ENCODE assay signal across 14 cellular contexts in genomic region chr17:27492470-27492869, GRCh38. TPM values are rescaled to one million over a fixed set of nuclear protein-coding genes. Genes with fewer than 3 reads are reported as not detected.
DNase-seq lines count a peak whose midpoint lies in the region; ATAC-seq, FAIRE-seq and TF ChIP-seq lines count a peak whose summit lies in the region.
"Had no signal": no experiment of that assay in that cellular context is flagged by ENCODE, and none has a peak within 500 bp of the region (broad histone marks: within the 10 kb centered on the region; RNA-seq: fewer than 3 reads in every experiment).

No MANE protein-coding gene starts in this region.

- no CpG with 5 or more reads among the region's 3 CpGs for WGBS in H9 (ENCODE audit: extremely low coverage, insufficient read length, low lambda C conversion rate)
- WGBS in K562 (ENCODE audit: insufficient coverage, low coverage, missing lambda C conversion rate), result 68% methylated on average over 3 of the region's 3 CpGs

- TF ChIP-seq CTCF in H9 (conservative IDR thresholded peaks at IDR 0.05) (no peak), K562 (IDR thresholded peaks at IDR 0.05 in 2 of 3, conservative IDR thresholded peaks at IDR 0.05 in 1 of 3; ENCODE audit: insufficient read depth in 2 of 3, low read depth in 1 of 3, low read length in 3 of 3) (no peak)

- no peak overlapping the region for H3T11ph ChIP-seq in H9 (ENCODE audit: low read length)

- POLR2A ChIA-PET in K562 (lab: Yijun Ruan, JAX), result interaction anchor here (0.6 to 2.1 kb wide), 5 partner anchors 9 to 600 kb away, joined by 3 to 6 read pairs (median 3); no protein-coding TSS in a partner anchor

- no peak overlapping the region for H2BK15ac ChIP-seq in H9 (ENCODE audit: low read depth, low read length)

- H2BK12ac ChIP-seq in H9 (ENCODE audit: insufficient read length, low read depth, low read length), result no peak overlapping the region

- H4K8ac ChIP-seq in H9 (replicated peaks; ENCODE audit: insufficient read length, low read depth, low read length), result no peak overlapping the region

- CTCF ChIA-PET in K562 (lab: Yijun Ruan, JAX; ENCODE audit: low intra/inter-chr PET ratio), result no interaction called here

- H3K27ac ChIP-seq in H9 (ENCODE audit: insufficient read length, low read depth, low read length), result no peak overlapping the region
- peak overlapping the region; percentile 78 for H3K27ac ChIP-seq in K562 (ENCODE audit: extremely low read depth, low read depth, low read length)

- no peak overlapping the region for H4K5ac ChIP-seq in H9 (ENCODE audit: insufficient read length, low read depth, low read length)

- no peak overlapping the region for H2BK20ac ChIP-seq in H9 (ENCODE audit: low read depth, low read length, poor library complexity, severe bottlenecking)

- no peak for TF ChIP-seq EP300 in K562 (IDR thresholded peaks at IDR 0.05; ENCODE audit: low read length)

- peaks cover 7 to 9% (median 9%) of the 10 kb centered on the region in 3 experiments; a peak in 6 of 7 replicates for H3K36me3 Mint-ChIP-seq in H9 (ENCODE audit: insufficient read depth in 1 of 3, low read depth in 3 of 3)
- peaks cover 7% of the 10 kb centered on the region for H3K36me3 Mint-ChIP-seq in stimulated activated effector memory CD8-positive, alpha-beta T cell treated with anti-CD3 and anti-CD28 coated beads, Interleukin-12 subunit alpha, Interleukin-12 subunit beta, amount 100 ng/mL, for 72 hours

- H4K20me1 ChIP-seq in H9 (ENCODE audit: control insufficient read depth, insufficient read depth, insufficient read length), result no peaks in the 10 kb centered on the region
- H4K20me1 ChIP-seq in K562 (replicated peaks; ENCODE audit: control insufficient read depth, insufficient read depth, low read length), result no peaks in the 10 kb centered on the region; the same call in 1 of the 2 replicates

- no peak for ATAC-seq in K562
- no peak for ATAC-seq in stimulated activated effector memory CD8-positive, alpha-beta T cell treated with anti-CD3 and anti-CD28 coated beads, Interleukin-12 subunit alpha, Interleukin-12 subunit beta, amount 100 ng/mL, for 72 hours
- no peak for ATAC-seq in HG03108 (IDR thresholded peaks at IDR 0.05; ENCODE audit: unreplicated experiment)
- ATAC-seq in HG03378 (IDR thresholded peaks at IDR 0.05; ENCODE audit: unreplicated experiment), result no peak
- ATAC-seq in HG02588 (IDR thresholded peaks at IDR 0.05; ENCODE audit: unreplicated experiment), result no peak
- ATAC-seq: HepG2 had no signal

- DNase-seq in H9, result no peak
- no peak for DNase-seq in K562 (ENCODE audit: extremely low read depth in 1 of 4, low spot score in 3 of 4)
- DNase-seq in kidney tubule cell (ENCODE audit: low spot score), result peak; percentile 16
- no peak for DNase-seq in stimulated activated effector memory CD8-positive, alpha-beta T cell treated with anti-CD3 and anti-CD28 coated beads, Interleukin-12 subunit alpha, Interleukin-12 subunit beta, amount 100 ng/mL, for 72 hours (ENCODE audit: low spot score in 2 of 2)
- DNase-seq: GOT3, Kasumi-1, NCI-H1930, NCI-H446 treated with DMSO at 0.1 percent for 48 hours, SHP77 had no signal

- H3K56ac ChIP-seq in H9 (ENCODE audit: insufficient read length, low read depth, low read length), result no peak overlapping the region

- no peak overlapping the region for H2BK5ac ChIP-seq in H9 (ENCODE audit: insufficient read length, low read length)

- H3K9me3 ChIP-seq in H9 (ENCODE audit: control insufficient read depth, low read depth, low read length) (no peaks in the 10 kb centered on the region), K562 (replicated peaks; ENCODE audit: control insufficient read depth, insufficient read depth, low read depth, low read length) (0 out of 2 replicates have a peak, but pooled peaks cover 3% of the 10 kb centered on the region)

- H3K27me3 ChIP-seq in H9 (ENCODE audit: insufficient read depth, low read length), result no peaks in the 10 kb centered on the region
- no peaks in the 10 kb centered on the region for H3K27me3 ChIP-seq in K562 (ENCODE audit: control insufficient read depth in 2 of 2, insufficient read depth in 2 of 2, low read length in 2 of 2)

- peaks cover 4% of the 10 kb centered on the region for H3K23me2 ChIP-seq in H9 (ENCODE audit: insufficient read length, low read depth, low read length, poor library complexity, severe bottlenecking)

- H3K9ac ChIP-seq in H9 (ENCODE audit: extremely low read depth, insufficient read length, low read length) (no peak overlapping the region), K562 (ENCODE audit: insufficient read depth in 1 of 2, low read depth in 2 of 2, low read length in 2 of 2) (peak overlapping the region; percentile 46 to 89; a peak in 2 of 4 replicates)

- no peaks in the 10 kb centered on the region for H3K9me3 Mint-ChIP-seq in H9
- H3K9me3 Mint-ChIP-seq in stimulated activated effector memory CD8-positive, alpha-beta T cell treated with anti-CD3 and anti-CD28 coated beads, Interleukin-12 subunit alpha, Interleukin-12 subunit beta, amount 100 ng/mL, for 72 hours, result no peaks in the 10 kb centered on the region

- in situ Hi-C loops in K562 (cut with MboI), result no loop called here

- H3K27me3 Mint-ChIP-seq in H9 (ENCODE audit: low read depth), result no peaks in the 10 kb centered on the region

- intact Hi-C loops in K562 (cut with micrococcal nuclease), result loop anchor here (1.0 to 10.0 kb wide), 3 partner anchors 18 to 82 kb away; partner anchors contain the start of gene KSR1

- no peak overlapping the region for H2AFZ ChIP-seq in H9 (ENCODE audit: low read length)
- no peak overlapping the region for H2AFZ ChIP-seq in K562 (ENCODE audit: low read depth, low read length)

- peaks cover 84 to 86% of the 10 kb centered on the region in 2 experiments for H3K4me1 Mint-ChIP-seq in H9
- H3K4me1 Mint-ChIP-seq in stimulated activated effector memory CD8-positive, alpha-beta T cell treated with anti-CD3 and anti-CD28 coated beads, Interleukin-12 subunit alpha, Interleukin-12 subunit beta, amount 100 ng/mL, for 72 hours, result peaks cover 40% of the 10 kb centered on the region

- no peaks in the 10 kb centered on the region for H3K9me1 ChIP-seq in K562 (ENCODE audit: control insufficient read depth, insufficient read depth, low read length)

- H2AK5ac ChIP-seq in H9 (ENCODE audit: insufficient read length, low read length), result no peak overlapping the region

- peaks cover 8% of the 10 kb centered on the region for H3K79me1 ChIP-seq in H9 (ENCODE audit: insufficient read depth, low read depth, low read length, poor library complexity, severe bottlenecking)

- TF ChIP-seq RAD21 in K562 (CRISPR knock-in tag; conservative IDR thresholded peaks at IDR 0.05 in 1 of 2, IDR thresholded peaks at IDR 0.05 in 1 of 2), result no peak

- H3K4me1 ChIP-seq in H9 (ENCODE audit: insufficient read depth, low read length) (peaks cover 33% of the 10 kb centered on the region; the same call in 1 of the 2 replicates), K562 (replicated peaks in 1 of 2; ENCODE audit: control insufficient read depth in 2 of 2, insufficient read depth in 2 of 2, low read length in 2 of 2) (peaks cover 40 to 58% of the 10 kb centered on the region in 2 experiments)

- no peak overlapping the region for H3K4me3 ChIP-seq in K562

- H2BK120ac ChIP-seq in H9 (ENCODE audit: low read depth, low read length, poor library complexity, severe bottlenecking), result no peak overlapping the region

- no peak for TF ChIP-seq POLR2A in K562 (conservative IDR thresholded peaks at IDR 0.05)

- no peak overlapping the region for H3K14ac ChIP-seq in H9 (ENCODE audit: insufficient read depth, low read length)

- H3K79me2 ChIP-seq in H9 (ENCODE audit: insufficient read depth, low read length) (peaks cover 1% of the 10 kb centered on the region; the same call in 1 of the 2 replicates), K562 (ENCODE audit: control insufficient read depth, insufficient read depth, low read length) (peaks cover 83% of the 10 kb centered on the region)

- no peak overlapping the region for H3K4ac ChIP-seq in H9 (ENCODE audit: low read depth, low read length)

- FAIRE-seq in K562 (lab: Jason Lieb, UNC), result no peak
- FAIRE-seq: HepG2, RCC 7860 had no signal

- H3K27ac Mint-ChIP-seq in H9, result peak overlapping the region; percentile 53 to 83 (median 71); a peak in 4 of 7 replicates
- H3K27ac Mint-ChIP-seq in stimulated activated effector memory CD8-positive, alpha-beta T cell treated with anti-CD3 and anti-CD28 coated beads, Interleukin-12 subunit alpha, Interleukin-12 subunit beta, amount 100 ng/mL, for 72 hours, result peak overlapping the region; percentile 52

- H3K23ac ChIP-seq in H9 (ENCODE audit: insufficient read length, low read depth, low read length), result no peak overlapping the region

- no peak overlapping the region for H4K91ac ChIP-seq in H9 (ENCODE audit: insufficient read length, low read depth, low read length)

- H3K36me3 ChIP-seq in K562 (ENCODE audit: control insufficient read depth, insufficient read depth, low read length), result peaks cover 15% of the 10 kb centered on the region; the same call in 2 of the 3 replicates

- H3K18ac ChIP-seq in H9 (ENCODE audit: insufficient read length, low read depth, low read length), result no peak overlapping the region

- BruUV-seq in K562 (replicated peaks; lab: Mats Ljungman, UMichigan), result no TSS peak

- H3K4me2 ChIP-seq in H9 (ENCODE audit: insufficient read depth, insufficient read length, low read length) (no peak overlapping the region), K562 (ENCODE audit: insufficient read depth, low read length) (peak overlapping the region; percentile 84)

- H3K4me3 Mint-ChIP-seq in H9, result no peak overlapping the region
- no peak overlapping the region for H3K4me3 Mint-ChIP-seq in stimulated activated effector memory CD8-positive, alpha-beta T cell treated with anti-CD3 and anti-CD28 coated beads, Interleukin-12 subunit alpha, Interleukin-12 subunit beta, amount 100 ng/mL, for 72 hours

RNA-seq across cellular contexts. Expression of gene KSR1, which starts 36.2 kb away (rescaled TPM):
- total RNA-seq in H9 (2021), result 43.5 and 44.9 TPM in 2 replicates
- total RNA-seq in K562 (2011; cell fraction: chromatin; rRNA removed; ENCODE audit: low replicate concordance), result 221 and 371 TPM in 2 replicates
- total RNA-seq in K562 (2011; cell fraction: nucleolus; rRNA removed), result 168 and 203 TPM in 2 replicates
- total RNA-seq in K562 (2011; cell fraction: nucleoplasm; rRNA removed), result 226 and 236 TPM in 2 replicates
- 17.8 and 18.2 TPM in 2 replicates for total RNA-seq in K562 (2014; rRNA removed)
- 14.7 and 18.4 TPM in 2 replicates for total RNA-seq in K562 (2014; rRNA removed; fragmentation: Illumina TruSeq; extraction: Trizol)
- total RNA-seq in K562 (2015; rRNA removed; fragmentation: Illumina TruSeq; extraction: Trizol), result 9.6 and 10.9 TPM in 2 replicates
- total RNA-seq in K562 (2021), result 48.0 and 51.7 TPM in 2 replicates
- 16.4 and 20.2 TPM in 2 replicates for polyA plus RNA-seq in K562 (2011; rRNA removed)
- polyA plus RNA-seq in K562 (2011; cell fraction: cytosol; rRNA removed), result 9.1 and 16.1 TPM in 2 replicates
- 52.3 and 120 TPM in 2 replicates for polyA plus RNA-seq in K562 (2011; cell fraction: nucleus; rRNA removed)
- polyA plus RNA-seq in K562 (2012), result 27.7 and 56.2 TPM in 2 replicates
- polyA plus RNA-seq in K562 (2014; fragmentation: Illumina TruSeq; extraction: Trizol), result 36.9 and 38.0 TPM in 2 replicates
- polyA plus RNA-seq in K562 (2014; fragmentation: Nextera tagmentation; extraction: Ambion mirVana), result 1 to 10 TPM; 1.4 TPM
- 29.4 and 33.6 TPM in 2 replicates for polyA plus RNA-seq in K562 (2014; rRNA removed)
- 19.1 and 30.3 TPM in 2 replicates for polyA minus RNA-seq in K562 (2011; rRNA and poly(A)+ RNA removed)
- polyA minus RNA-seq in K562 (2011; cell fraction: cytosol; rRNA and poly(A)+ RNA removed), result 12.2 and 19.3 TPM in 2 replicates
- 31.8 and 39.9 TPM in 2 replicates for polyA minus RNA-seq in K562 (2011; cell fraction: nucleus; rRNA and poly(A)+ RNA removed)
